ENCODE assay signal across 12 cellular contexts in genomic region chr3:149604125-149604851, GRCh38. TPM values are rescaled to one million over a fixed set of nuclear protein-coding genes. Genes with fewer than 3 reads are reported as not detected.
DNase-seq lines count a peak whose midpoint lies in the region; ATAC-seq, FAIRE-seq and TF ChIP-seq lines count a peak whose summit lies in the region.
"Had no signal": no experiment of that assay in that cellular context is flagged by ENCODE, and none has a peak within 500 bp of the region (broad histone marks: within the 10 kb centered on the region; RNA-seq: fewer than 3 reads in every experiment).

No MANE protein-coding gene starts in this region.

- H3K4me3 ChIP-seq in endodermal cell (ENCODE audit: low read length): no peak overlapping the region
- no peak overlapping the region for H3K4me3 ChIP-seq in CD8-positive, alpha-beta T cell (ENCODE audit: low read depth, low read length)
- H3K4me3 ChIP-seq in suprapubic skin: no peak overlapping the region
- H3K4me3 ChIP-seq: pancreas had no signal

- no peak for TF ChIP-seq EP300 in suprapubic skin (IDR thresholded peaks at IDR 0.05)

- intact Hi-C loops in CD8-positive, alpha-beta T cell (cut with DNase I, micrococcal nuclease): no loop called here

- POLR2A ChIA-PET in CD8-positive, alpha-beta T cell (lab: Charles Lee): no interaction called here

- H3K4me3 Mint-ChIP-seq in endodermal cell (no peak overlapping the region), neural crest cell (no peak overlapping the region)
- no peak overlapping the region for H3K4me3 Mint-ChIP-seq in CD8-positive, alpha-beta T cell

- H3K27ac Mint-ChIP-seq in endodermal cell: peak overlapping the region; percentile 48
- H3K27ac Mint-ChIP-seq in neural crest cell (ENCODE audit: unreplicated experiment): peak overlapping the region; percentile 6
- H3K27ac Mint-ChIP-seq in CD8-positive, alpha-beta T cell: no peak overlapping the region

- CTCF ChIA-PET in CD8-positive, alpha-beta T cell (lab: Charles Lee): no interaction called here

- no peak for TF ChIP-seq POLR2A in suprapubic skin (IDR thresholded peaks at IDR 0.05)

- no peaks in the 10 kb centered on the region for H3K36me3 ChIP-seq in endodermal cell (ENCODE audit: control insufficient read depth, insufficient read depth, low read length)
- H3K36me3 ChIP-seq in CD8-positive, alpha-beta T cell (ENCODE audit: insufficient read depth, low read length): no peaks in the 10 kb centered on the region
- no peaks in the 10 kb centered on the region for H3K36me3 ChIP-seq in suprapubic skin
- H3K36me3 ChIP-seq: pancreas had no signal

- TF ChIP-seq CTCF in endodermal cell (conservative IDR thresholded peaks at IDR 0.05) (no peak), neural crest cell (conservative IDR thresholded peaks at IDR 0.05) (no peak), suprapubic skin (IDR thresholded peaks at IDR 0.05) (no peak)
- TF ChIP-seq CTCF in CD8-positive, alpha-beta T cell (IDR thresholded peaks at IDR 0.05): no peak

- H3K9ac ChIP-seq in endodermal cell (ENCODE audit: extremely low read depth, low read length, poor library complexity, severe bottlenecking): no peak overlapping the region

- H3K27ac ChIP-seq in endodermal cell (ENCODE audit: low read depth, low read length) (peak overlapping the region; percentile 56), suprapubic skin (no peak overlapping the region)
- H3K27ac ChIP-seq in CD8-positive, alpha-beta T cell (ENCODE audit: low read depth, low read length): no peak overlapping the region

- H3K4me1 ChIP-seq in endodermal cell (ENCODE audit: control insufficient read depth, insufficient read depth, low read length) (peaks cover 4% of the 10 kb centered on the region), suprapubic skin (peaks cover 9% of the 10 kb centered on the region)
- no peaks in the 10 kb centered on the region for H3K4me1 ChIP-seq in CD8-positive, alpha-beta T cell (ENCODE audit: insufficient read depth, low read length)

- H3K9me3 Mint-ChIP-seq in endodermal cell: no peaks in the 10 kb centered on the region
- no peaks in the 10 kb centered on the region for H3K9me3 Mint-ChIP-seq in neural crest cell
- H3K9me3 Mint-ChIP-seq in CD8-positive, alpha-beta T cell: no peaks in the 10 kb centered on the region

- H3K27me3 Mint-ChIP-seq in endodermal cell (ENCODE audit: insufficient read depth) (no peaks in the 10 kb centered on the region), neural crest cell (ENCODE audit: low read depth) (no peaks in the 10 kb centered on the region)
- H3K27me3 Mint-ChIP-seq in CD8-positive, alpha-beta T cell (ENCODE audit: low read depth): peaks cover 2% of the 10 kb centered on the region

- WGBS in endodermal cell (ENCODE audit: insufficient coverage in 1 of 2, insufficient read length in 1 of 2), 2 experiments: 40 to 82% methylated on average over 1 to 3 of the region's 3 CpGs
- 80% methylated on average over 3 of the region's 3 CpGs for WGBS in suprapubic skin

- H3K36me3 Mint-ChIP-seq in endodermal cell (ENCODE audit: low read depth) (peaks cover 3% of the 10 kb centered on the region), neural crest cell (ENCODE audit: low read depth) (no peaks in the 10 kb centered on the region)
- H3K36me3 Mint-ChIP-seq in CD8-positive, alpha-beta T cell: no peaks in the 10 kb centered on the region

- DNase-seq in Daoy (ENCODE audit: low read depth): peak; percentile 51
- peak; percentile 58 for DNase-seq in NCI-H524 treated with DMSO at 0.1 percent for 48 hours (lab: John Stamatoyannopoulos, UW)
- peak; percentile 79 for DNase-seq in endodermal cell
- DNase-seq in neural crest cell (ENCODE audit: low read depth, low spot score): no peak
- no peak for DNase-seq in frontal cortex (ENCODE audit: low spot score in 2 of 2)
- DNase-seq in CD8-positive, alpha-beta T cell: no peak
- DNase-seq in globus pallidus (ENCODE audit: low spot score): no peak
- DNase-seq in suprapubic skin (ENCODE audit: low spot score in 2 of 2): no peak
- DNase-seq: activated CD8-positive, alpha-beta memory T cell treated with anti-CD3 and anti-CD28 coated beads, Interleukin-2, amount 50 U/mL, for 48 hours; islet precursor cell; NCI-H1417; pancreas had no signal

- H3K9me3 ChIP-seq in endodermal cell (ENCODE audit: control insufficient read depth, low read length) (no peaks in the 10 kb centered on the region), suprapubic skin (no peaks in the 10 kb centered on the region)
- H3K9me3 ChIP-seq in CD8-positive, alpha-beta T cell (ENCODE audit: low read length): no peaks in the 10 kb centered on the region
- H3K9me3 ChIP-seq: pancreas had no signal

- FAIRE-seq in frontal cortex (lab: Jason Lieb, UNC): no peak
- FAIRE-seq: pancreas had no signal

- H3K4me1 Mint-ChIP-seq in endodermal cell: peaks cover 20% of the 10 kb centered on the region
- H3K4me1 Mint-ChIP-seq in neural crest cell: peaks cover 36% of the 10 kb centered on the region
- no peaks in the 10 kb centered on the region for H3K4me1 Mint-ChIP-seq in CD8-positive, alpha-beta T cell (ENCODE audit: low read depth)

- H3K27me3 ChIP-seq in endodermal cell (ENCODE audit: control insufficient read depth, insufficient read depth, low read length, poor library complexity, severe bottlenecking): no peaks in the 10 kb centered on the region
- H3K27me3 ChIP-seq in CD8-positive, alpha-beta T cell (ENCODE audit: insufficient read depth, low read length): no peaks in the 10 kb centered on the region
- no peaks in the 10 kb centered on the region for H3K27me3 ChIP-seq in suprapubic skin
- H3K27me3 ChIP-seq: pancreas had no signal

- no peak for ATAC-seq in CD8-positive, alpha-beta T cell

RNA-seq across cellular contexts. Expression of gene WWTR1, which starts 53.5 kb away (rescaled TPM):
- total RNA-seq in Daoy (2014; rRNA removed; shearing (Covaris generic)): 32.8 and 34.3 TPM in 2 replicates
- total RNA-seq in endodermal cell (10 to 100 TPM; 17.3 to 18.5 TPM), neural crest cell (34.5 and 35.6 TPM in 2 replicates), frontal cortex (6.1 TPM), suprapubic skin (10 to 100 TPM; 33.0 to 68.9 (median 52.1) TPM)
- polyA plus RNA-seq in endodermal cell (2013, experiment 1 of 2): 40.9 TPM
- polyA plus RNA-seq in endodermal cell (2013, experiment 2 of 2): 41.8 TPM
- under 1 TPM; 0.11 to 0.25 TPM for total RNA-seq in CD8-positive, alpha-beta T cell

Comparison
In these comparisons a context has a peak if more than half of its experiments do, and no peak if none do; other contexts are left out.
1. DNase-seq: peak in Daoy (single experiment), NCI-H524 treated with DMSO at 0.1 percent for 48 hours (single experiment) and endodermal cell (single experiment); none in neural crest cell (single experiment), frontal cortex (0 of 2), CD8-positive, alpha-beta T cell (0 of 7), globus pallidus (single experiment) and suprapubic skin (0 of 2).